ENCODE assay signal across 8 cellular contexts in the genomic region with DNA sequence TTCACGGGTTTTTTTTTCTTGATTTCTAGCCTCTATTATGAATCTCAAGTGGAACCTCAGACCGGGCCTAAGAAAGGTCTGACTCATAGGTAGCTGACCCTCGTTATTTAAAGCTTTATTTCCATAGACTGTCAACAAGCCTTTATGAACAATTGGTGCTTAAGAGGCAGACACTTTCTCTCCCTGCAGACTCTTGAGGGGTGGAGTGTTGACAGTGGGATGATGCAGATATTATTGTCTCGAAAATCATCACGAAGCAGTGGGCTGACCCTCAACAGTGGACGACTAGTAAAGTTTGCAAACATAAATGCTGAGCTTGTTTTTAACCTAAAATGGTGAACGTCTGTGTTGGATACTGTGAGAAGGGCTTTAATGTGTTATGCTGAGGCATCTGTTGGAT.
DNase-seq lines count a peak whose midpoint lies in the region; ATAC-seq lines count a peak whose summit lies in the region.

No MANE protein-coding gene starts in this region.

- DNase-seq in AG08395 (ENCODE audit: low spot score) (peak; percentile 32), SK-N-MC (ENCODE audit: low read depth, low spot score) (no peak), iris pigment epithelial cell (ENCODE audit: low read depth) (peak; percentile 60), anterior cingulate cortex (lab: John Stamatoyannopoulos, UW) (no peak), kidney glomerular epithelial cell (lab: John Stamatoyannopoulos, UW) (no peak), NCI-H1105 (lab: John Stamatoyannopoulos, UW) (no peak)

- H3K9ac ChIP-seq in SK-N-MC (ENCODE audit: insufficient read length): peak overlapping the region; percentile 26

- H3K27ac ChIP-seq in SK-N-MC: no peak overlapping the region

- peak; percentile 18 for ATAC-seq in GM18873 (IDR thresholded peaks at IDR 0.05; ENCODE audit: low FRiP score, unreplicated experiment)
- ATAC-seq in activated CD4-positive, CD25-positive, alpha-beta regulatory T cell treated with anti-CD3 and anti-CD28 coated beads, Interleukin-2, amount 50 U/mL, for 24 hours: no peak

- H3K4me3 ChIP-seq in SK-N-MC: peak overlapping the region; percentile 80

- H3K36me3 ChIP-seq in SK-N-MC (ENCODE audit: insufficient read depth, low read length): peaks cover 12% of the 10 kb centered on the region; the same call in 1 of the 2 replicates

- H3K9me3 ChIP-seq in SK-N-MC (ENCODE audit: low read depth, low read length): no peaks in the 10 kb centered on the region

Comparison
In these comparisons a context has a peak if more than half of its experiments do, and no peak if none do; other contexts are left out.
1. DNase-seq: peak in AG08395 (single experiment) and iris pigment epithelial cell (single experiment); none in SK-N-MC (single experiment), anterior cingulate cortex (0 of 58), kidney glomerular epithelial cell (single experiment) and NCI-H1105 (single experiment).